ENCODE assay signal across 9 cellular contexts in genomic region chr3:152026033-152026556, GRCh38.
DNase-seq lines count a peak whose midpoint lies in the region; ATAC-seq, FAIRE-seq and TF ChIP-seq lines count a peak whose summit lies in the region.
"Had no signal": no experiment of that assay in that cellular context is flagged by ENCODE, and none has a peak within 500 bp of the region (broad histone marks: within the 10 kb centered on the region; RNA-seq: fewer than 3 reads in every experiment).

No MANE protein-coding gene starts in this region.

- H3K79me2 ChIP-seq in DND-41 (ENCODE audit: insufficient read depth, low read length) (no peaks in the 10 kb centered on the region), astrocyte (ENCODE audit: insufficient read depth, low read length) (no peaks in the 10 kb centered on the region)

- H4K20me1 ChIP-seq in DND-41 (ENCODE audit: insufficient read depth, low read length) (no peaks in the 10 kb centered on the region), astrocyte (ENCODE audit: insufficient read depth, low read length) (no peaks in the 10 kb centered on the region)

- H3K36me3 ChIP-seq in DND-41 (ENCODE audit: insufficient read depth, low read length) (no peaks in the 10 kb centered on the region), astrocyte (ENCODE audit: insufficient read depth, low read length) (no peaks in the 10 kb centered on the region), Peyer's patch (no peaks in the 10 kb centered on the region), SJCRH30 (no peaks in the 10 kb centered on the region)

- no peaks in the 10 kb centered on the region for H3K4me1 ChIP-seq in DND-41 (ENCODE audit: insufficient read depth, low read length)
- peaks cover 11% of the 10 kb centered on the region for H3K4me1 ChIP-seq in astrocyte (ENCODE audit: insufficient read depth, low read length)
- no peaks in the 10 kb centered on the region for H3K4me1 ChIP-seq in Peyer's patch
- H3K4me1 ChIP-seq in SJCRH30 = 0 out of 2 replicates have a peak, but pooled peaks cover 4% of the 10 kb centered on the region

- ATAC-seq in DND-41 (ENCODE audit: insufficient read depth, low read depth) (no peak; the same call in 2 of the 3 replicates), HG02623 (IDR thresholded peaks at IDR 0.05; ENCODE audit: unreplicated experiment) (no peak), HG03095 (IDR thresholded peaks at IDR 0.05; ENCODE audit: unreplicated experiment) (no peak)

- H3K27me3 Mint-ChIP-seq in astrocyte (ENCODE audit: low read depth, unreplicated experiment) = no peaks in the 10 kb centered on the region

- TF ChIP-seq CTCF in DND-41 (IDR thresholded peaks at IDR 0.05; ENCODE audit: borderline replicate concordance, extremely low read depth, low read length, poor library complexity, severe bottlenecking) (peak; percentile 6), astrocyte (IDR thresholded peaks at IDR 0.05; ENCODE audit: insufficient read depth, low read depth, low read length) (peak; percentile 36), Peyer's patch (IDR thresholded peaks at IDR 0.05) (peak in 3 of 6 experiments; percentile 13 to 34 (median 22))

- H3K4me3 Mint-ChIP-seq in astrocyte (ENCODE audit: unreplicated experiment) = no peak overlapping the region

- H2AFZ ChIP-seq in DND-41 (ENCODE audit: low read depth, low read length) = no peak overlapping the region
- H2AFZ ChIP-seq in astrocyte (ENCODE audit: low read depth, low read length) = no peak overlapping the region

- H3K27me3 ChIP-seq in DND-41 (ENCODE audit: insufficient read depth, low read length, poor library complexity) = no peaks in the 10 kb centered on the region
- H3K27me3 ChIP-seq in astrocyte (ENCODE audit: insufficient read depth, low read length) = no peaks in the 10 kb centered on the region
- H3K27me3 ChIP-seq in Peyer's patch = no peaks in the 10 kb centered on the region
- no peaks in the 10 kb centered on the region for H3K27me3 ChIP-seq in SJCRH30

- peak; percentile 95 for FAIRE-seq in astrocyte (lab: Jason Lieb, UNC)

- peaks cover 2% of the 10 kb centered on the region for H3K36me3 Mint-ChIP-seq in astrocyte (ENCODE audit: low read depth, unreplicated experiment)

- H3K9me3 ChIP-seq in DND-41 (ENCODE audit: insufficient read depth, low read length, severe bottlenecking) (no peaks in the 10 kb centered on the region), astrocyte (ENCODE audit: insufficient read depth, low read depth, low read length) (no peaks in the 10 kb centered on the region), Peyer's patch (no peaks in the 10 kb centered on the region), SJCRH30 (replicated peaks) (no peaks in the 10 kb centered on the region)

- H3K4me2 ChIP-seq in DND-41 (ENCODE audit: insufficient read depth, low read length) = no peak overlapping the region
- peak overlapping the region; percentile 72 for H3K4me2 ChIP-seq in astrocyte (ENCODE audit: low read length)

- TF ChIP-seq POLR2A in Peyer's patch (IDR thresholded peaks at IDR 0.05) = no peak

- H3K27ac ChIP-seq in DND-41 (ENCODE audit: low read length) (no peak overlapping the region), astrocyte (ENCODE audit: low read depth, low read length) (peak overlapping the region; percentile 65), Peyer's patch (no peak overlapping the region), SJCRH30 (no peak overlapping the region)

- DNase-seq in DND-41 (no peak), MV-4-11 (lab: John Stamatoyannopoulos, UW) (peak; percentile 65), astrocyte (ENCODE audit: low read depth) (peak; percentile 80), lung microvascular endothelial cell (ENCODE audit: low read depth in 2 of 2) (peak; percentile 79 to 88), Peyer's patch (no peak), SJCRH30 (no peak)
- DNase-seq: activated CD4-positive, CD25-positive, alpha-beta regulatory T cell treated with anti-CD3 and anti-CD28 coated beads, Interleukin-2, amount 50 U/mL, for 72 hours had no signal

- peak overlapping the region; percentile 72 for H3K27ac Mint-ChIP-seq in astrocyte (ENCODE audit: unreplicated experiment)

- H3K4me3 ChIP-seq in DND-41 (ENCODE audit: low read depth in 1 of 2, low read length in 2 of 2) (no peak overlapping the region), astrocyte (ENCODE audit: insufficient read depth, low read depth, low read length) (no peak overlapping the region), Peyer's patch (no peak overlapping the region), SJCRH30 (no peak overlapping the region)

- peaks cover 19% of the 10 kb centered on the region for H3K4me1 Mint-ChIP-seq in astrocyte (ENCODE audit: low read depth, unreplicated experiment)

- H3K9me3 Mint-ChIP-seq in astrocyte (ENCODE audit: unreplicated experiment) = no peaks in the 10 kb centered on the region

- H3K9ac ChIP-seq in DND-41 (ENCODE audit: low read depth, low read length) (no peak overlapping the region), astrocyte (ENCODE audit: low read length) (peak overlapping the region; percentile 39)

Comparison
In these comparisons a context has a peak if more than half of its experiments do, and no peak if none do; other contexts are left out.
1. DNase-seq: peak in MV-4-11 (single experiment), astrocyte (single experiment) and lung microvascular endothelial cell (2 of 2); none in DND-41 (single experiment), Peyer's patch (0 of 3) and SJCRH30 (0 of 2).